18 cellular contexts compared by ENCODE assay signal in the genomic region with DNA sequence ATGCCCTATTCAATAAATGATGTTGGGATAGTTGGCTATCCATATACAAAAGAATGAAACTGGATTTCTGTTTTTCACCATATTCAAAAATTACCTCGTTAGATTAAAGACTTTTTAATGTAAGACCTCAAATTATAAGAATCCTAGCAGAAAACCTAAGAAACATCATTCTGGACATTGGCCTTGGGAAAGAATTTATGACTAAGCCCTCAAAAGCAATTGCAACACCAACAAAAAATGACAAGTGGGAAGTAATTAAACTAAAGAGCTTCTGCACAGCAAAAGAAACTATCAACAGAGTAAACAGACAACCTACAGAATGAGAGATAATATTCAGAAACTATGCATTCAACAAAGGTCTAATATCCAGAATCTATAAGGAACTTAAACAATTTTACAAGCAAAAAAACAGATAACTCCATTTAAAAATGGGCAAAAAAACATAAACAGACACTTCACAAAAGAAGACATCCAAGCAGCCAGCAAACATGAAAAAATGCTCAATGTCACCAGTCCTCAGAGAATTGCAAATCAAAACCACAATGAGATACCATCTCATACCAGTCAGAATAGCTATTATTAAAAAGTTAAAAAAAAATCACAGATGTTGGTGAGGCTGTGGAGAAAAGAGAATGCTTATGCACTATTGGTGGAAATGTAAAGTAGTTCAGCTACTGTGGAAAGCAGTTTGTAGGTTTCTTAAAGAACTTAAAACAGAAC.
DNase-seq lines count a peak whose midpoint lies in the region; ATAC-seq lines count a peak whose summit lies in the region.
"Had no signal": no experiment of that assay in that cellular context is flagged by ENCODE, and none has a peak within 500 bp of the region (broad histone marks: within the 10 kb centered on the region; RNA-seq: fewer than 3 reads in every experiment).

No MANE protein-coding gene starts in this region.

- no peak overlapping the region for H2AFZ ChIP-seq in GM23248

- no peaks in the 10 kb centered on the region for H3K9me3 ChIP-seq in GM23248 (ENCODE audit: low read depth)
- H3K9me3 ChIP-seq: suprapubic skin had no signal

- no peaks in the 10 kb centered on the region for H3K79me2 ChIP-seq in GM23248 (ENCODE audit: insufficient read depth)

- ATAC-seq in GM19324 (IDR thresholded peaks at IDR 0.05; ENCODE audit: low FRiP score, unreplicated experiment) (no peak), HG03354 (IDR thresholded peaks at IDR 0.05; ENCODE audit: poor library complexity, severe bottlenecking, unreplicated experiment) (no peak)
- ATAC-seq: HepG2 had no signal

- DNase-seq in GM23248 (peak; percentile 66), NOMO-1 treated with DMSO at 0.1 percent for 48 hours (lab: John Stamatoyannopoulos, UW; ENCODE audit: unreplicated experiment) (peak; percentile 72), dedifferentiated amniotic fluid mesenchymal stem cell (ENCODE audit: extremely low spot score) (peak; percentile 49), NCI-H2081 (lab: John Stamatoyannopoulos, UW) (no peak), SIG-M5 treated with dmso at 0.1 percent for 504 hours (lab: John Stamatoyannopoulos, UW; ENCODE audit: unreplicated experiment) (no peak)
- DNase-seq: activated CD8-positive, alpha-beta memory T cell treated with anti-CD3 and anti-CD28 coated beads for 24 hours; activated naive CD4-positive, alpha-beta T cell treated with anti-CD3 and anti-CD28 coated beads for 36 hours; COR-L47; erythroblast; NCI-H187; NCI-H774; nucleus accumbens; SJCRH30 had no signal

- H3K9ac ChIP-seq in GM23248, result no peak overlapping the region

- H3K4me2 ChIP-seq in GM23248 (ENCODE audit: unreplicated experiment), result peak overlapping the region; percentile 41

- no peaks in the 10 kb centered on the region for H3K27me3 ChIP-seq in GM23248 (replicated peaks; ENCODE audit: insufficient read depth)
- H3K27me3 ChIP-seq: SJCRH30, suprapubic skin had no signal

- H4K20me1 ChIP-seq in GM23248 (ENCODE audit: insufficient read depth), result no peaks in the 10 kb centered on the region

- H3K4me1 ChIP-seq in GM23248 (ENCODE audit: insufficient read depth), result peaks cover 17% of the 10 kb centered on the region
- H3K4me1 ChIP-seq: suprapubic skin had no signal

- in situ Hi-C loops in GM23248 (cut with MboI), result no loop called here

- WGBS in GM23248 (ENCODE audit: low coverage in 1 of 2, low lambda C conversion rate in 2 of 2, missing lambda C conversion rate in 2 of 2), 2 experiments, result 0% methylated on average over 1 of the region's 1 CpG

- H3K27ac ChIP-seq in GM23248 (peak overlapping the region; percentile 17), skin epidermis (peak overlapping the region in 11 of 21 experiments; percentile 13 to 76 (median 32))
- H3K27ac ChIP-seq: SJCRH30, suprapubic skin had no signal

- peaks cover 22% of the 10 kb centered on the region for H3F3A ChIP-seq in GM23248 (ENCODE audit: insufficient read depth)

- H3K9me2 ChIP-seq in GM23248 (ENCODE audit: insufficient read depth), result no peaks in the 10 kb centered on the region

- H3K36me3 ChIP-seq in GM23248 (ENCODE audit: low read depth), result no peaks in the 10 kb centered on the region
- H3K36me3 ChIP-seq: SJCRH30, suprapubic skin had no signal

- peak overlapping the region; percentile 28; the same call in 1 of the 2 replicates for H3K4me3 ChIP-seq in GM23248
- no peak overlapping the region for H3K4me3 ChIP-seq in skin epidermis
- H3K4me3 ChIP-seq: SJCRH30, suprapubic skin had no signal

Comparison
In these comparisons a context has a peak if more than half of its experiments do, and no peak if none do; other contexts are left out.
1. DNase-seq: peak in GM23248 (single experiment), NOMO-1 treated with DMSO at 0.1 percent for 48 hours (single experiment) and dedifferentiated amniotic fluid mesenchymal stem cell (single experiment); none in NCI-H2081 (0 of 2) and SIG-M5 treated with dmso at 0.1 percent for 504 hours (single experiment).